ENCODE assay signal across 6 cellular contexts in the genomic region with DNA sequence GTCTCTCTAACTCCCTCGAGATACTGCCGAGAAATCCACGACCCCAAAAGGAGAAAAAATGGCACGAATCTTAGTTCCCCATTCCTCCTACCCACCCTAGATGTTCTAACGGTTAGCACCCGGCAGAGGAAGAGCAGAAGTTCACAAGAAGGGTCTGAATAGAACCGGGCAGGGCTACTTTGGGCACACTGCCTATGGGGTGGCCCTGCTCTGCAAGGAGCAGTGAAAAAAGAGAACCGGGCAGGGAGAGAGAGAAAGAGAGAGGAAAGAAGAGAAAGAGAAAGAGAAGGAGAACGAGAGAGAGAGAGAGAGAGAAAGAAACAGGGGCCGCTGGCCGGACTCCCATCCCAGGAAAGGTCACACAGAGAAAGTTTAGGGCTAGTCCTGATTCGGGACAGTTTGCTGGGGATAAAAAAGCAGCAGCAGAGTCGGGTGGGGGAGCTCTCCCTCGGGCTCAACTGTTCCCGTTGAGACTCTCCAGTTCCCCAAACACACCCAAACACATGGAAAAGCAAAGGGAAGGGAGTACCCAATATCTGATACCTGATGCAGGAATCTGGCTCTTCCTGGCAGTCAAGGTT. TPM values are rescaled to one million over a fixed set of nuclear protein-coding genes. Genes with fewer than 3 reads are reported as not detected.
DNase-seq lines count a peak whose midpoint lies in the region; ATAC-seq lines count a peak whose summit lies in the region.

No MANE protein-coding gene starts in this region.

- H3K36me3 ChIP-seq in effector memory CD4-positive, alpha-beta T cell (ENCODE audit: control insufficient read depth, insufficient read depth, low read length), result no peaks in the 10 kb centered on the region

- intact Hi-C loops in activated naive CD4-positive, alpha-beta T cell treated with anti-CD3 and anti-CD28 coated beads for 36 hours (cut with micrococcal nuclease), result loop anchor here (5.0 to 10.0 kb wide), 2 partner anchors 355 to 482 kb away; a partner anchor contains a TSS
- intact Hi-C loops in sciatic nerve (cut with DNase I), result no loop called here

- H3K4me3 ChIP-seq in effector memory CD4-positive, alpha-beta T cell (ENCODE audit: insufficient read depth, low read depth, low read length, poor library complexity, severe bottlenecking), result peak overlapping the region; percentile 74

- CTCF ChIA-PET in activated naive CD4-positive, alpha-beta T cell treated with anti-CD3 and anti-CD28 coated beads for 36 hours (lab: Charles Lee), result no interaction called here

- no peaks in the 10 kb centered on the region for H3K27me3 Mint-ChIP-seq in activated naive CD4-positive, alpha-beta T cell treated with anti-CD3 and anti-CD28 coated beads for 36 hours (ENCODE audit: low read depth)

- H3K9me3 ChIP-seq in effector memory CD4-positive, alpha-beta T cell (ENCODE audit: control insufficient read depth, low read length), result no peaks in the 10 kb centered on the region

- H3K4me3 Mint-ChIP-seq in activated naive CD4-positive, alpha-beta T cell treated with anti-CD3 and anti-CD28 coated beads for 36 hours, result peak overlapping the region; percentile 99

- peak overlapping the region; percentile 95 for H3K27ac ChIP-seq in effector memory CD4-positive, alpha-beta T cell (ENCODE audit: insufficient read depth, low read length, poor library complexity, severe bottlenecking)

- H3K4me1 Mint-ChIP-seq in activated naive CD4-positive, alpha-beta T cell treated with anti-CD3 and anti-CD28 coated beads for 36 hours (ENCODE audit: low read depth), result peaks cover 22% of the 10 kb centered on the region

- peak overlapping the region; percentile 92 for H3K27ac Mint-ChIP-seq in activated naive CD4-positive, alpha-beta T cell treated with anti-CD3 and anti-CD28 coated beads for 36 hours

- ATAC-seq in sciatic nerve, result peak; percentile 12
- ATAC-seq in HG02571 (IDR thresholded peaks at IDR 0.05; ENCODE audit: unreplicated experiment), result no peak
- no peak for ATAC-seq in HG02870 (IDR thresholded peaks at IDR 0.05; ENCODE audit: unreplicated experiment)

- no peaks in the 10 kb centered on the region for H3K9me3 Mint-ChIP-seq in activated naive CD4-positive, alpha-beta T cell treated with anti-CD3 and anti-CD28 coated beads for 36 hours

- peaks cover 17% of the 10 kb centered on the region for H3K36me3 Mint-ChIP-seq in activated naive CD4-positive, alpha-beta T cell treated with anti-CD3 and anti-CD28 coated beads for 36 hours (ENCODE audit: low read depth)

- no peaks in the 10 kb centered on the region for H3K27me3 ChIP-seq in effector memory CD4-positive, alpha-beta T cell (replicated peaks; ENCODE audit: control insufficient read depth, insufficient read depth, low read length, poor library complexity, severe bottlenecking)

- DNase-seq in activated naive CD4-positive, alpha-beta T cell treated with anti-CD3 and anti-CD28 coated beads for 36 hours, result no peak
- DNase-seq in activated naive CD4-positive, alpha-beta T cell (lab: John Stamatoyannopoulos, UW), result no peak
- no peak for DNase-seq in effector memory CD4-positive, alpha-beta T cell
- DNase-seq in sciatic nerve (ENCODE audit: low spot score), result no peak

- no peaks in the 10 kb centered on the region for H3K4me1 ChIP-seq in effector memory CD4-positive, alpha-beta T cell (ENCODE audit: control insufficient read depth, insufficient read depth, low read length, poor library complexity, severe bottlenecking)

RNA-seq across cellular contexts. Expression of a gene that starts 0.5 kb away (rescaled TPM):
- total RNA-seq in activated naive CD4-positive, alpha-beta T cell treated with anti-CD3 and anti-CD28 coated beads for 36 hours, result 10 to 100 TPM; 40.7 to 45.8 TPM
- 19.9 TPM for total RNA-seq in sciatic nerve

RNA-seq across cellular contexts. Expression of a gene that starts 0.8 kb away (rescaled TPM):
- total RNA-seq in activated naive CD4-positive, alpha-beta T cell treated with anti-CD3 and anti-CD28 coated beads for 36 hours, result 10 to 100 TPM; 31.5 to 31.9 TPM
- total RNA-seq in sciatic nerve, result 57.9 TPM

RNA-seq across cellular contexts. Expression of a gene that starts 16.4 kb away (rescaled TPM):
- 100 to 1,000 TPM; 446 to 500 TPM for total RNA-seq in activated naive CD4-positive, alpha-beta T cell treated with anti-CD3 and anti-CD28 coated beads for 36 hours
- 172 TPM for total RNA-seq in sciatic nerve

RNA-seq across cellular contexts. Expression of a gene that starts 21.3 kb away (rescaled TPM):
- under 1 TPM; 0.38 to 0.47 TPM for total RNA-seq in activated naive CD4-positive, alpha-beta T cell treated with anti-CD3 and anti-CD28 coated beads for 36 hours
- total RNA-seq in sciatic nerve, result 9.7 TPM

RNA-seq across cellular contexts. Expression of a gene that starts 58.7 kb away (rescaled TPM):
- total RNA-seq in activated naive CD4-positive, alpha-beta T cell treated with anti-CD3 and anti-CD28 coated beads for 36 hours, result 10 to 100 TPM; 14.9 to 15.9 TPM
- 6.1 TPM for total RNA-seq in sciatic nerve
